In genomic region chr14:66595394-66595793, GRCh38 we compare ENCODE assay signal across 27 cellular contexts.
"Had no signal": no experiment of that assay in that cellular context is flagged by ENCODE, and none has a peak within 500 bp of the region (broad histone marks: within the 10 kb centered on the region; RNA-seq: fewer than 3 reads in every experiment).

No MANE protein-coding gene starts in this region.

- H3K27ac Mint-ChIP-seq: mesothelial cell of epicardium; naive B cell; natural killer cell treated with Interleukin-12 subunit alpha and Interleukin-12 subunit beta and Interleukin-15 and Interleukin-18, amount 100 ng/mL, for 72 hours; progenitor cell of endocrine pancreas; stimulated activated effector memory CD8-positive, alpha-beta T cell treated with anti-CD3 and anti-CD28 coated beads, Interleukin-12 subunit alpha, Interleukin-12 subunit beta, amount 100 ng/mL, for 72 hours; stimulated activated naive CD8-positive, alpha-beta T cell treated with anti-CD3 and anti-CD28 coated beads, Interleukin-15, Interleukin-2, amounts not matched to agents 100 ng/mL and 50 ng/mL, for 24 hours; type B pancreatic cell had no signal

- H2AFZ ChIP-seq: hepatocyte, parathyroid adenoma had no signal

- DNase-seq: heart right ventricle; kidney glomerular epithelial cell; left cardiac atrium; naive B cell; occipital lobe; stimulated activated CD4-positive, alpha-beta T cell treated with anti-CD3 and anti-CD28 coated beads, Interleukin-12 subunit alpha, Interleukin-12 subunit beta, amount 100 ng/mL, for 4 hours; stimulated activated CD4-positive, alpha-beta T cell treated with anti-CD3 and anti-CD28 coated beads, Interleukin-15, amount 100 ng/mL, for 24 hours; stimulated activated CD4-positive, alpha-beta T cell treated with anti-CD3 and anti-CD28 coated beads, Interleukin-4, amount 100 ng/mL, for 24 hours; stimulated activated naive CD4-positive, alpha-beta T cell had no signal

- H3K27ac ChIP-seq: heart right ventricle, hepatocyte, left lung, neutrophil, parathyroid adenoma, right atrium auricular region, right lobe of liver, skin epidermis, suprapubic skin, thoracic aorta, tibial artery had no signal

- H3K27me3 Mint-ChIP-seq: naive B cell; natural killer cell treated with Interleukin-12 subunit alpha and Interleukin-12 subunit beta and Interleukin-15 and Interleukin-18, amount 100 ng/mL, for 72 hours; progenitor cell of endocrine pancreas; stimulated activated naive CD8-positive, alpha-beta T cell treated with anti-CD3 and anti-CD28 coated beads, Interleukin-15, Interleukin-2, amounts not matched to agents 100 ng/mL and 50 ng/mL, for 24 hours; type B pancreatic cell had no signal

- H3K36me3 ChIP-seq: heart right ventricle, left lung, neutrophil, right atrium auricular region, right lobe of liver, suprapubic skin, thoracic aorta, tibial artery had no signal

- H3K36me3 Mint-ChIP-seq: stimulated activated effector memory CD8-positive, alpha-beta T cell treated with anti-CD3 and anti-CD28 coated beads, Interleukin-12 subunit alpha, Interleukin-12 subunit beta, amount 100 ng/mL, for 72 hours had no signal

- H3K4me3 Mint-ChIP-seq: mesothelial cell of epicardium; natural killer cell treated with Interleukin-12 subunit alpha and Interleukin-12 subunit beta and Interleukin-15 and Interleukin-18, amount 100 ng/mL, for 72 hours; neural crest cell; stimulated activated effector memory CD8-positive, alpha-beta T cell treated with anti-CD3 and anti-CD28 coated beads, Interleukin-12 subunit alpha, Interleukin-12 subunit beta, amount 100 ng/mL, for 72 hours; stimulated activated naive CD8-positive, alpha-beta T cell treated with anti-CD3 and anti-CD28 coated beads, Interleukin-15, Interleukin-2, amounts not matched to agents 100 ng/mL and 50 ng/mL, for 24 hours; type B pancreatic cell had no signal

- H3K9me3 ChIP-seq: right atrium auricular region, right lobe of liver had no signal

- ATAC-seq: left cardiac atrium; left lung; stimulated activated effector memory CD8-positive, alpha-beta T cell treated with anti-CD3 and anti-CD28 coated beads, Interleukin-12 subunit alpha, Interleukin-12 subunit beta, amount 100 ng/mL, for 72 hours had no signal

- H3K79me2 ChIP-seq: hepatocyte had no signal

- H3K4me3 ChIP-seq: heart right ventricle, hepatocyte, left lung, lung, right atrium auricular region, right lobe of liver, skin epidermis, suprapubic skin, thoracic aorta, tibial artery had no signal

- H3K4me2 ChIP-seq: hepatocyte had no signal

- H3K27me3 ChIP-seq: heart right ventricle, hepatocyte, left lung, neutrophil, right atrium auricular region, right lobe of liver, suprapubic skin, tibial artery had no signal

- H3K4me1 Mint-ChIP-seq: mesothelial cell of epicardium; neural crest cell; stimulated activated effector memory CD8-positive, alpha-beta T cell treated with anti-CD3 and anti-CD28 coated beads, Interleukin-12 subunit alpha, Interleukin-12 subunit beta, amount 100 ng/mL, for 72 hours had no signal

- H3K4me1 ChIP-seq: heart right ventricle, left lung, parathyroid adenoma, right atrium auricular region, right lobe of liver, suprapubic skin, tibial artery had no signal

- H3K9ac ChIP-seq: parathyroid adenoma had no signal
